ENCODE assay signal across 1 cellular context in genomic region chr1:235588916-235589515, GRCh38.
TF ChIP-seq lines count a peak whose summit lies in the region.

No MANE protein-coding gene starts in this region.

TF ChIP-seq in K562, 482 proteins besides CTCF, POLR2A, EP300 and RAD21 (continued from another document and continues in another):
- TF ChIP-seq ZNF592 (IDR thresholded peaks at IDR 0.05) (peak; percentile 100), ESRRB (CRISPR knock-in tag; IDR thresholded peaks at IDR 0.05; ENCODE audit: borderline replicate concordance) (peak; percentile 71; the same call in 1 of the 2 replicates), CC2D1A (IDR thresholded peaks at IDR 0.05) (no peak), MEF2D (tag; conservative IDR thresholded peaks at IDR 0.05; ENCODE audit: low read depth) (peak; percentile 98), TCF3 (CRISPR knock-in tag; IDR thresholded peaks at IDR 0.05) (no peak; the same call in 1 of the 2 replicates), CUX1 (CRISPR knock-in tag; IDR thresholded peaks at IDR 0.05) (peak; percentile 99), KLF16 (IDR thresholded peaks at IDR 0.05) (no peak), CEBPZ (IDR thresholded peaks at IDR 0.05; ENCODE audit: borderline replicate concordance, low read depth, low read length) (no peak), RAD51 (IDR thresholded peaks at IDR 0.05; ENCODE audit: borderline replicate concordance, low read depth) (no peak), PRDM10 (IDR thresholded peaks at IDR 0.05; ENCODE audit: partially characterized antibody) (no peak), FOXP4 (CRISPR knock-in tag; IDR thresholded peaks at IDR 0.05; ENCODE audit: borderline replicate concordance) (peak; percentile 22; the same call in 1 of the 2 replicates), ZNF174 (CRISPR knock-in tag; IDR thresholded peaks at IDR 0.05) (0 out of 2 replicates have a peak, but pooled peaks have one; percentile 29), CREM (IDR thresholded peaks at IDR 0.05; ENCODE audit: low read depth) (no peak), ZNF184 (CRISPR knock-in tag; IDR thresholded peaks at IDR 0.05) (no peak), ATF4 (CRISPR knock-in tag; IDR thresholded peaks at IDR 0.05) (peak; percentile 95), HNRNPL (IDR thresholded peaks at IDR 0.05; ENCODE audit: low read depth, low read length) (no peak), RBM17 (IDR thresholded peaks at IDR 0.05; ENCODE audit: borderline replicate concordance, low read depth, low read length) (no peak), ZNF263 (CRISPR knock-in tag; IDR thresholded peaks at IDR 0.05; ENCODE audit: borderline replicate concordance) (no peak), E2F8 (IDR thresholded peaks at IDR 0.05; ENCODE audit: low read depth, partially characterized antibody) (no peak), ELF2 (CRISPR knock-in tag; IDR thresholded peaks at IDR 0.05) (no peak), BHLHE40 (IDR thresholded peaks at IDR 0.05; ENCODE audit: low read length) (0 out of 2 replicates have a peak, but pooled peaks have one; percentile 25), NFRKB (IDR thresholded peaks at IDR 0.05; ENCODE audit: low read depth) (peak; percentile 66; the same call in 1 of the 2 replicates), RUNX1 (IDR thresholded peaks at IDR 0.05; ENCODE audit: low read depth) (no peak), KLF10 (CRISPR knock-in tag; IDR thresholded peaks at IDR 0.05) (no peak), ZNF699 (CRISPR knock-in tag; IDR thresholded peaks at IDR 0.05; ENCODE audit: insufficient replicate concordance) (no peak), MYBL2 (IDR thresholded peaks at IDR 0.05; ENCODE audit: low read depth) (no peak), MYBL2 (CRISPR knock-in tag; IDR thresholded peaks at IDR 0.05; ENCODE audit: borderline replicate concordance) (no peak), PATZ1 (CRISPR knock-in tag; IDR thresholded peaks at IDR 0.05; ENCODE audit: borderline replicate concordance) (peak; percentile 87), FOXA1 (IDR thresholded peaks at IDR 0.05; ENCODE audit: borderline replicate concordance) (no peak), OTX1 (CRISPR knock-in tag; IDR thresholded peaks at IDR 0.05) (peak; percentile 96), CCAR2 (IDR thresholded peaks at IDR 0.05; ENCODE audit: low read depth, low read length) (no peak)
